Comparison of ENCODE assay signal across 1 cellular context in the genomic region with DNA sequence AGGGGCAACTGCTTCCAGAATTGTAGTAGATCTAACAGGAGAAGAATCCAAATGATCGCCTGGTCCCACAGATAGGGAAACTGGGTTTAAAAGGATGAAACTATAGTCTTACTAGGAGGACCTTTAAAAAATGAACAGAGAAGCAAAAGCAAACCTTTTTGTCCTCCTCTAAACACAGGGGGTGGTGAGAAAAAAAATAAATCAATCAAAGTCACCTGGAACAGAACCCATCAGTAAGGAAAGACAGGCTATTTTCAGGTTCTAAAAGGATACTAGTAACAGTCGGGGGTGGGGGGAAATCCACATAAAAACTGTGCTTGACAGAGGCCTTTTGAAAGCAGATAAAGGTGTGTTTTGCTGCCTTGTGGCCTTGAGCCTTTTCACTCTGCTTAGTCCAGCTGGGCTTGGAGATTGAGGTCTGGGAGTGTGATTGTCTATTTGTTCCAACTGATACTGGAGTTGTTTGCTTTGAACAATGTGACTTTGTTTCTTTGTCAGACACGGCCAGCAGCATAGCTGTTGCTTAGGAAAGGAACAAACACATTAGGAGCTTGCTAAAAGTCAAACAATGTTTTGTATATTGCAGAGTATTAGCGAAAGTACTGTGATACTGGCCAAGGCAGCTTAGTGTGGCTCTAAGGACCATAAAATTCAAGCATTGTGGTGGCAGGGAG.
A peak's percentile ranks its signal among the peaks of the same experiment; 100 is the strongest.
TF ChIP-seq lines count a peak whose summit lies in the region.

No MANE protein-coding gene starts in this region.

TF ChIP-seq in HepG2, 621 proteins besides CTCF, POLR2A, EP300 and RAD21 (continued from another document and continues in another):
- TF ChIP-seq, protein P1, sequence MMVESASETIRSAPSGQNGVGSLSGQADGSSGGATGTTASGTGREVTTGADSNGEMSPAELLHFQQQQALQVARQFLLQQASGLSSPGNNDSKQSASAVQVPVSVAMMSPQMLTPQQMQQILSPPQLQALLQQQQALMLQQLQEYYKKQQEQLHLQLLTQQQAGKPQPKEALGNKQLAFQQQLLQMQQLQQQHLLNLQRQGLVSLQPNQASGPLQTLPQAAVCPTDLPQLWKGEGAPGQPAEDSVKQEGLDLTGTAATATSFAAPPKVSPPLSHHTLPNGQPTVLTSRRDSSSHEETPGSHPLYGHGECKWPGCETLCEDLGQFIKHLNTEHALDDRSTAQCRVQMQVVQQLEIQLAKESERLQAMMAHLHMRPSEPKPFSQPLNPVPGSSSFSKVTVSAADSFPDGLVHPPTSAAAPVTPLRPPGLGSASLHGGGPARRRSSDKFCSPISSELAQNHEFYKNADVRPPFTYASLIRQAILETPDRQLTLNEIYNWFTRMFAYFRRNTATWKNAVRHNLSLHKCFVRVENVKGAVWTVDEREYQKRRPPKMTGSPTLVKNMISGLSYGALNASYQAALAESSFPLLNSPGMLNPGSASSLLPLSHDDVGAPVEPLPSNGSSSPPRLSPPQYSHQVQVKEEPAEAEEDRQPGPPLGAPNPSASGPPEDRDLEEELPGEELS (CRISPR knock-in tag; IDR thresholded peaks at IDR 0.05): peak; percentile 95
- TF ChIP-seq FOSL2 (CRISPR knock-in tag; IDR thresholded peaks at IDR 0.05) (peak; percentile 74), ZNF414 (CRISPR knock-in tag; IDR thresholded peaks at IDR 0.05) (no peak), ZNF17 (CRISPR knock-in tag; IDR thresholded peaks at IDR 0.05) (no peak), ZNF83 (CRISPR knock-in tag; IDR thresholded peaks at IDR 0.05; ENCODE audit: borderline replicate concordance) (no peak), ZNF383 (CRISPR knock-in tag; IDR thresholded peaks at IDR 0.05; ENCODE audit: borderline replicate concordance) (0 out of 2 replicates have a peak, but pooled peaks have one; percentile 54), HDAC6 (IDR thresholded peaks at IDR 0.05; ENCODE audit: low read depth, low read length) (no peak), RARG (CRISPR knock-in tag; IDR thresholded peaks at IDR 0.05; ENCODE audit: low read depth) (no peak), MEIS1 (CRISPR knock-in tag; IDR thresholded peaks at IDR 0.05; ENCODE audit: borderline replicate concordance) (peak; percentile 21), ZNF282 (IDR thresholded peaks at IDR 0.05; ENCODE audit: partially characterized antibody) (no peak), AKAP8 (CRISPR knock-in tag; IDR thresholded peaks at IDR 0.05) (no peak), ZNF292 (CRISPR knock-in tag; IDR thresholded peaks at IDR 0.05; ENCODE audit: borderline replicate concordance, low read depth) (peak; percentile 75), ZNF101 (CRISPR knock-in tag; IDR thresholded peaks at IDR 0.05; ENCODE audit: borderline replicate concordance, low read depth) (no peak), ZBTB21 (CRISPR knock-in tag; IDR thresholded peaks at IDR 0.05) (no peak), ARNTL (CRISPR knock-in tag; IDR thresholded peaks at IDR 0.05) (peak; percentile 71), GABPB1 (CRISPR knock-in tag; IDR thresholded peaks at IDR 0.05) (no peak), CREB1 (IDR thresholded peaks at IDR 0.05) (no peak), CREB1 (CRISPR knock-in tag; IDR thresholded peaks at IDR 0.05) (peak; percentile 56; the same call in 1 of the 2 replicates), BRD4 (CRISPR knock-in tag; IDR thresholded peaks at IDR 0.05) (peak; percentile 34; the same call in 1 of the 2 replicates), SOX13 (IDR thresholded peaks at IDR 0.05) (peak; percentile 98), SOX13 (CRISPR knock-in tag; conservative IDR thresholded peaks at IDR 0.05 in 1 of 2, IDR thresholded peaks at IDR 0.05 in 1 of 2) (peak in 1 of 2 experiments; percentile 100; a peak in 2 of 4 replicates), NR2C2 (CRISPR knock-in tag; IDR thresholded peaks at IDR 0.05; ENCODE audit: borderline replicate concordance) (0 out of 2 replicates have a peak, but pooled peaks have one; percentile 40), SP1 (IDR thresholded peaks at IDR 0.05) (no peak), SP1 (CRISPR knock-in tag; IDR thresholded peaks at IDR 0.05) (0 out of 2 replicates have a peak, but pooled peaks have one; percentile 10), KMT2B (CRISPR knock-in tag; IDR thresholded peaks at IDR 0.05) (peak; percentile 24; the same call in 1 of the 2 replicates), CEBPG (CRISPR knock-in tag; IDR thresholded peaks at IDR 0.05) (peak; percentile 56; the same call in 1 of the 2 replicates), NR2F2 (IDR thresholded peaks at IDR 0.05; ENCODE audit: borderline replicate concordance, low read depth) (peak; percentile 25; the same call in 1 of the 2 replicates), TEAD3 (CRISPR knock-in tag; optimal IDR thresholded peaks at IDR 0.05; ENCODE audit: borderline replicate concordance) (peak; percentile 69), ZNF644 (CRISPR knock-in tag; IDR thresholded peaks at IDR 0.05; ENCODE audit: low read depth) (peak; percentile 87), FOXK1 (CRISPR knock-in tag; IDR thresholded peaks at IDR 0.05; ENCODE audit: borderline replicate concordance, low read depth) (peak; percentile 28; the same call in 1 of the 2 replicates), SP5 (CRISPR knock-in tag; IDR thresholded peaks at IDR 0.05; ENCODE audit: borderline replicate concordance, low read depth) (peak; percentile 18; the same call in 1 of the 2 replicates), GATA4 (IDR thresholded peaks at IDR 0.05; ENCODE audit: borderline replicate concordance, low read depth) (0 out of 2 replicates have a peak, but pooled peaks have one; percentile 43), SAP130 (CRISPR knock-in tag; IDR thresholded peaks at IDR 0.05; ENCODE audit: low read depth) (peak; percentile 79)
- TF ChIP-seq, protein P2, sequence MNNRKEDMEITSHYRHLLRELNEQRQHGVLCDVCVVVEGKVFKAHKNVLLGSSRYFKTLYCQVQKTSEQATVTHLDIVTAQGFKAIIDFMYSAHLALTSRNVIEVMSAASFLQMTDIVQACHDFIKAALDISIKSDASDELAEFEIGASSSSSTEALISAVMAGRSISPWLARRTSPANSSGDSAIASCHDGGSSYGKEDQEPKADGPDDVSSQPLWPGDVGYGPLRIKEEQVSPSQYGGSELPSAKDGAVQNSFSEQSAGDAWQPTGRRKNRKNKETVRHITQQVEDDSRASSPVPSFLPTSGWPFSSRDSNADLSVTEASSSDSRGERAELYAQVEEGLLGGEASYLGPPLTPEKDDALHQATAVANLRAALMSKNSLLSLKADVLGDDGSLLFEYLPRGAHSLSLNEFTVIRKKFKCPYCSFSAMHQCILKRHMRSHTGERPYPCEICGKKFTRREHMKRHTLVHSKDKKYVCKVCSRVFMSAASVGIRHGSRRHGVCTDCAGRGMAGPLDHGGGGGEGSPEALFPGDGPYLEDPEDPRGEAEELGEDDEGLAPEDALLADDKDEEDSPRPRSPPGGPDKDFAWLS (CRISPR knock-in tag; IDR thresholded peaks at IDR 0.05; ENCODE audit: borderline replicate concordance): no peak
- TF ChIP-seq, protein P3, sequence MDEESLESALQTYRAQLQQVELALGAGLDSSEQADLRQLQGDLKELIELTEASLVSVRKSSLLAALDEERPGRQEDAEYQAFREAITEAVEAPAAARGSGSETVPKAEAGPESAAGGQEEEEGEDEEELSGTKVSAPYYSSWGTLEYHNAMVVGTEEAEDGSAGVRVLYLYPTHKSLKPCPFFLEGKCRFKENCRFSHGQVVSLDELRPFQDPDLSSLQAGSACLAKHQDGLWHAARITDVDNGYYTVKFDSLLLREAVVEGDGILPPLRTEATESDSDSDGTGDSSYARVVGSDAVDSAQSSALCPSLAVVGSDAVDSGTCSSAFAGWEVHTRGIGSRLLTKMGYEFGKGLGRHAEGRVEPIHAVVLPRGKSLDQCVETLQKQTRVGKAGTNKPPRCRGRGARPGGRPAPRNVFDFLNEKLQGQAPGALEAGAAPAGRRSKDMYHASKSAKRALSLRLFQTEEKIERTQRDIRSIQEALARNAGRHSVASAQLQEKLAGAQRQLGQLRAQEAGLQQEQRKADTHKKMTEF (CRISPR knock-in tag; IDR thresholded peaks at IDR 0.05): peak; percentile 87
- TF ChIP-seq, protein P4, sequence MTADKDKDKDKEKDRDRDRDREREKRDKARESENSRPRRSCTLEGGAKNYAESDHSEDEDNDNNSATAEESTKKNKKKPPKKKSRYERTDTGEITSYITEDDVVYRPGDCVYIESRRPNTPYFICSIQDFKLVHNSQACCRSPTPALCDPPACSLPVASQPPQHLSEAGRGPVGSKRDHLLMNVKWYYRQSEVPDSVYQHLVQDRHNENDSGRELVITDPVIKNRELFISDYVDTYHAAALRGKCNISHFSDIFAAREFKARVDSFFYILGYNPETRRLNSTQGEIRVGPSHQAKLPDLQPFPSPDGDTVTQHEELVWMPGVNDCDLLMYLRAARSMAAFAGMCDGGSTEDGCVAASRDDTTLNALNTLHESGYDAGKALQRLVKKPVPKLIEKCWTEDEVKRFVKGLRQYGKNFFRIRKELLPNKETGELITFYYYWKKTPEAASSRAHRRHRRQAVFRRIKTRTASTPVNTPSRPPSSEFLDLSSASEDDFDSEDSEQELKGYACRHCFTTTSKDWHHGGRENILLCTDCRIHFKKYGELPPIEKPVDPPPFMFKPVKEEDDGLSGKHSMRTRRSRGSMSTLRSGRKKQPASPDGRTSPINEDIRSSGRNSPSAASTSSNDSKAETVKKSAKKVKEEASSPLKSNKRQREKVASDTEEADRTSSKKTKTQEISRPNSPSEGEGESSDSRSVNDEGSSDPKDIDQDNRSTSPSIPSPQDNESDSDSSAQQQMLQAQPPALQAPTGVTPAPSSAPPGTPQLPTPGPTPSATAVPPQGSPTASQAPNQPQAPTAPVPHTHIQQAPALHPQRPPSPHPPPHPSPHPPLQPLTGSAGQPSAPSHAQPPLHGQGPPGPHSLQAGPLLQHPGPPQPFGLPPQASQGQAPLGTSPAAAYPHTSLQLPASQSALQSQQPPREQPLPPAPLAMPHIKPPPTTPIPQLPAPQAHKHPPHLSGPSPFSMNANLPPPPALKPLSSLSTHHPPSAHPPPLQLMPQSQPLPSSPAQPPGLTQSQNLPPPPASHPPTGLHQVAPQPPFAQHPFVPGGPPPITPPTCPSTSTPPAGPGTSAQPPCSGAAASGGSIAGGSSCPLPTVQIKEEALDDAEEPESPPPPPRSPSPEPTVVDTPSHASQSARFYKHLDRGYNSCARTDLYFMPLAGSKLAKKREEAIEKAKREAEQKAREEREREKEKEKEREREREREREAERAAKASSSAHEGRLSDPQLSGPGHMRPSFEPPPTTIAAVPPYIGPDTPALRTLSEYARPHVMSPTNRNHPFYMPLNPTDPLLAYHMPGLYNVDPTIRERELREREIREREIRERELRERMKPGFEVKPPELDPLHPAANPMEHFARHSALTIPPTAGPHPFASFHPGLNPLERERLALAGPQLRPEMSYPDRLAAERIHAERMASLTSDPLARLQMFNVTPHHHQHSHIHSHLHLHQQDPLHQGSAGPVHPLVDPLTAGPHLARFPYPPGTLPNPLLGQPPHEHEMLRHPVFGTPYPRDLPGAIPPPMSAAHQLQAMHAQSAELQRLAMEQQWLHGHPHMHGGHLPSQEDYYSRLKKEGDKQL (CRISPR knock-in tag; IDR thresholded peaks at IDR 0.05; ENCODE audit: low read depth): peak; percentile 55; the same call in 1 of the 2 replicates
- TF ChIP-seq, protein P5, sequence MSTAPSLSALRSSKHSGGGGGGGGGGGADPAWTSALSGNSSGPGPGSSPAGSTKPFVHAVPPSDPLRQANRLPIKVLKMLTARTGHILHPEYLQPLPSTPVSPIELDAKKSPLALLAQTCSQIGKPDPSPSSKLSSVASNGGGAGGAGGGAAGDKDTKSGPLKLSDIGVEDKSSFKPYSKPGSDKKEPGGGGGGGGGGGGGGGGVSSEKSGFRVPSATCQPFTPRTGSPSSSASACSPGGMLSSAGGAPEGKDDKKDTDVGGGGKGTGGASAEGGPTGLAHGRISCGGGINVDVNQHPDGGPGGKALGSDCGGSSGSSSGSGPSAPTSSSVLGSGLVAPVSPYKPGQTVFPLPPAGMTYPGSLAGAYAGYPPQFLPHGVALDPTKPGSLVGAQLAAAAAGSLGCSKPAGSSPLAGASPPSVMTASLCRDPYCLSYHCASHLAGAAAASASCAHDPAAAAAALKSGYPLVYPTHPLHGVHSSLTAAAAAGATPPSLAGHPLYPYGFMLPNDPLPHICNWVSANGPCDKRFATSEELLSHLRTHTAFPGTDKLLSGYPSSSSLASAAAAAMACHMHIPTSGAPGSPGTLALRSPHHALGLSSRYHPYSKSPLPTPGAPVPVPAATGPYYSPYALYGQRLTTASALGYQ (CRISPR knock-in tag; IDR thresholded peaks at IDR 0.05): peak; percentile 74; the same call in 1 of the 2 replicates
- TF ChIP-seq, protein P6, sequence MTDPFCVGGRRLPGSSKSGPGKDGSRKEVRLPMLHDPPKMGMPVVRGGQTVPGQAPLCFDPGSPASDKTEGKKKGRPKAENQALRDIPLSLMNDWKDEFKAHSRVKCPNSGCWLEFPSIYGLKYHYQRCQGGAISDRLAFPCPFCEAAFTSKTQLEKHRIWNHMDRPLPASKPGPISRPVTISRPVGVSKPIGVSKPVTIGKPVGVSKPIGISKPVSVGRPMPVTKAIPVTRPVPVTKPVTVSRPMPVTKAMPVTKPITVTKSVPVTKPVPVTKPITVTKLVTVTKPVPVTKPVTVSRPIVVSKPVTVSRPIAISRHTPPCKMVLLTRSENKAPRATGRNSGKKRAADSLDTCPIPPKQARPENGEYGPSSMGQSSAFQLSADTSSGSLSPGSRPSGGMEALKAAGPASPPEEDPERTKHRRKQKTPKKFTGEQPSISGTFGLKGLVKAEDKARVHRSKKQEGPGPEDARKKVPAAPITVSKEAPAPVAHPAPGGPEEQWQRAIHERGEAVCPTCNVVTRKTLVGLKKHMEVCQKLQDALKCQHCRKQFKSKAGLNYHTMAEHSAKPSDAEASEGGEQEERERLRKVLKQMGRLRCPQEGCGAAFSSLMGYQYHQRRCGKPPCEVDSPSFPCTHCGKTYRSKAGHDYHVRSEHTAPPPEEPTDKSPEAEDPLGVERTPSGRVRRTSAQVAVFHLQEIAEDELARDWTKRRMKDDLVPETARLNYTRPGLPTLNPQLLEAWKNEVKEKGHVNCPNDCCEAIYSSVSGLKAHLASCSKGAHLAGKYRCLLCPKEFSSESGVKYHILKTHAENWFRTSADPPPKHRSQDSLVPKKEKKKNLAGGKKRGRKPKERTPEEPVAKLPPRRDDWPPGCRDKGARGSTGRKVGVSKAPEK (CRISPR knock-in tag; IDR thresholded peaks at IDR 0.05; ENCODE audit: borderline replicate concordance): no peak
